In genomic region chr14:64637735-64638473, GRCh38 we compare ENCODE assay signal across 1 cellular context.
TF ChIP-seq lines count a peak whose summit lies in the region.

No MANE protein-coding gene starts in this region.

TF ChIP-seq in GM23338, 12 proteins besides CTCF, POLR2A, EP300 and RAD21 (continued from another document):
- TF ChIP-seq ZNF462 (CRISPR knock-in tag; IDR thresholded peaks at IDR 0.05): no peak
- no peak for TF ChIP-seq POLR2AphosphoS5 (IDR thresholded peaks at IDR 0.05; ENCODE audit: low read depth)
- TF ChIP-seq EZH2 (IDR thresholded peaks at IDR 0.05; ENCODE audit: low read depth, unreplicated experiment): no peak
- TF ChIP-seq CREB1 (CRISPR knock-in tag; IDR thresholded peaks at IDR 0.05; ENCODE audit: low read depth): no peak
- no peak for TF ChIP-seq JUNB (IDR thresholded peaks at IDR 0.05; ENCODE audit: unreplicated experiment)
- no peak for TF ChIP-seq STAT1 (IDR thresholded peaks at IDR 0.05; ENCODE audit: unreplicated experiment)
- TF ChIP-seq EZH2phosphoT487 (IDR thresholded peaks at IDR 0.05; ENCODE audit: unreplicated experiment): no peak
- TF ChIP-seq, protein P1, sequence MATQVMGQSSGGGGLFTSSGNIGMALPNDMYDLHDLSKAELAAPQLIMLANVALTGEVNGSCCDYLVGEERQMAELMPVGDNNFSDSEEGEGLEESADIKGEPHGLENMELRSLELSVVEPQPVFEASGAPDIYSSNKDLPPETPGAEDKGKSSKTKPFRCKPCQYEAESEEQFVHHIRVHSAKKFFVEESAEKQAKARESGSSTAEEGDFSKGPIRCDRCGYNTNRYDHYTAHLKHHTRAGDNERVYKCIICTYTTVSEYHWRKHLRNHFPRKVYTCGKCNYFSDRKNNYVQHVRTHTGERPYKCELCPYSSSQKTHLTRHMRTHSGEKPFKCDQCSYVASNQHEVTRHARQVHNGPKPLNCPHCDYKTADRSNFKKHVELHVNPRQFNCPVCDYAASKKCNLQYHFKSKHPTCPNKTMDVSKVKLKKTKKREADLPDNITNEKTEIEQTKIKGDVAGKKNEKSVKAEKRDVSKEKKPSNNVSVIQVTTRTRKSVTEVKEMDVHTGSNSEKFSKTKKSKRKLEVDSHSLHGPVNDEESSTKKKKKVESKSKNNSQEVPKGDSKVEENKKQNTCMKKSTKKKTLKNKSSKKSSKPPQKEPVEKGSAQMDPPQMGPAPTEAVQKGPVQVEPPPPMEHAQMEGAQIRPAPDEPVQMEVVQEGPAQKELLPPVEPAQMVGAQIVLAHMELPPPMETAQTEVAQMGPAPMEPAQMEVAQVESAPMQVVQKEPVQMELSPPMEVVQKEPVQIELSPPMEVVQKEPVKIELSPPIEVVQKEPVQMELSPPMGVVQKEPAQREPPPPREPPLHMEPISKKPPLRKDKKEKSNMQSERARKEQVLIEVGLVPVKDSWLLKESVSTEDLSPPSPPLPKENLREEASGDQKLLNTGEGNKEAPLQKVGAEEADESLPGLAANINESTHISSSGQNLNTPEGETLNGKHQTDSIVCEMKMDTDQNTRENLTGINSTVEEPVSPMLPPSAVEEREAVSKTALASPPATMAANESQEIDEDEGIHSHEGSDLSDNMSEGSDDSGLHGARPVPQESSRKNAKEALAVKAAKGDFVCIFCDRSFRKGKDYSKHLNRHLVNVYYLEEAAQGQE (IDR thresholded peaks at IDR 0.05; ENCODE audit: unreplicated experiment): no peak
